12 cellular contexts compared by ENCODE assay signal in genomic region chr12:79006306-79006705, GRCh38.
DNase-seq lines count a peak whose midpoint lies in the region; ATAC-seq lines count a peak whose summit lies in the region.
"Had no signal": no experiment of that assay in that cellular context is flagged by ENCODE, and none has a peak within 500 bp of the region (broad histone marks: within the 10 kb centered on the region; RNA-seq: fewer than 3 reads in every experiment).

No MANE protein-coding gene starts in this region.

- DNase-seq in EH (ENCODE audit: low read depth) (peak; percentile 19), SK-MEL-5 (ENCODE audit: low read depth, low spot score) (peak; percentile 38), kidney tubule cell (ENCODE audit: low spot score) (peak; percentile 17), NCI-H187 (lab: John Stamatoyannopoulos, UW) (no peak), NCI-H345 (lab: John Stamatoyannopoulos, UW) (no peak), DMS 273 treated with DMSO at 0.1 percent for 48 hours (lab: John Stamatoyannopoulos, UW) (no peak)
- DNase-seq: activated T-cell treated with anti-CD3 and anti-CD28 coated beads, Interleukin-2, amount 50 U/mL, for 1 hour; dorsolateral prefrontal cortex; NCI-H1092; retina had no signal

- in situ Hi-C loops in SK-MEL-5 (cut with HindIII; ENCODE audit: low pct_unique_long_range_greater_than_20kb, low sequenced_read_pairs): no loop called here

- ATAC-seq in HG03045 (IDR thresholded peaks at IDR 0.05; ENCODE audit: unreplicated experiment): peak; percentile 65
- ATAC-seq in GM21360 (IDR thresholded peaks at IDR 0.05; ENCODE audit: unreplicated experiment): no peak

Comparison
In these comparisons a context has a peak if more than half of its experiments do, and no peak if none do; other contexts are left out.
1. DNase-seq: peak in EH (single experiment), SK-MEL-5 (single experiment) and kidney tubule cell (single experiment); none in NCI-H187 (0 of 2), NCI-H345 (single experiment) and DMS 273 treated with DMSO at 0.1 percent for 48 hours (single experiment).